In genomic region chr7:88401009-88401623, GRCh38 we compare ENCODE assay signal across 1 cellular context.
TF ChIP-seq lines count a peak whose summit lies in the region.

No MANE protein-coding gene starts in this region.

TF ChIP-seq in HepG2, 621 proteins besides CTCF, POLR2A, EP300 and RAD21 (continued from another document):
- TF ChIP-seq ZNF646 (CRISPR knock-in tag; IDR thresholded peaks at IDR 0.05) (no peak), PPARG (CRISPR knock-in tag; conservative IDR thresholded peaks at IDR 0.05) (no peak), ZFP90 (CRISPR knock-in tag; IDR thresholded peaks at IDR 0.05; ENCODE audit: borderline replicate concordance) (no peak)
